Comparison of ENCODE assay signal across 8 cellular contexts in genomic region chr12:14773685-14774073, GRCh38. TPM values are rescaled to one million over a fixed set of nuclear protein-coding genes. Genes with fewer than 3 reads are reported as not detected.
DNase-seq lines count a peak whose midpoint lies in the region; ATAC-seq and TF ChIP-seq lines count a peak whose summit lies in the region.

No MANE protein-coding gene starts in this region.

- H3K4me3 ChIP-seq in GM12865 (ENCODE audit: low read depth, low read length), result peak overlapping the region; percentile 78
- H3K4me3 ChIP-seq in MG63, result peak overlapping the region; percentile 63
- peak overlapping the region; percentile 66 for H3K4me3 ChIP-seq in neuron (ENCODE audit: low read length)
- no peak overlapping the region for H3K4me3 ChIP-seq in WERI-Rb-1 (ENCODE audit: low read depth, low read length)

- H3K36me3 ChIP-seq in MG63 (no peaks in the 10 kb centered on the region), neuron (ENCODE audit: insufficient read depth, low read length) (no peaks in the 10 kb centered on the region), WERI-Rb-1 (peaks cover 2% of the 10 kb centered on the region)

- peak; percentile 10 for ATAC-seq in GM21619 (IDR thresholded peaks at IDR 0.05; ENCODE audit: unreplicated experiment)

- no peak for TF ChIP-seq CTCF in GM12865 (IDR thresholded peaks at IDR 0.05; ENCODE audit: insufficient read depth, low read depth, low read length, missing control alignments)
- no peak for TF ChIP-seq CTCF in WERI-Rb-1 (IDR thresholded peaks at IDR 0.05; ENCODE audit: low read depth, low read length)

- H3K4me1 ChIP-seq in neuron (ENCODE audit: insufficient read depth, low read length), result peaks cover 11% of the 10 kb centered on the region

- no peak overlapping the region for H3K27ac ChIP-seq in WERI-Rb-1

- H3K9me3 ChIP-seq in MG63 (no peaks in the 10 kb centered on the region), neuron (ENCODE audit: low read length) (peaks cover 9% of the 10 kb centered on the region), WERI-Rb-1 (ENCODE audit: severe bottlenecking) (no peaks in the 10 kb centered on the region)

- H3K27me3 ChIP-seq in MG63 (no peaks in the 10 kb centered on the region), neuron (ENCODE audit: insufficient read depth, low read length) (no peaks in the 10 kb centered on the region), WERI-Rb-1 (ENCODE audit: insufficient read depth, low read depth, severe bottlenecking) (no peaks in the 10 kb centered on the region)

- no peak for DNase-seq in GM12865 (ENCODE audit: low read depth)
- DNase-seq in MG63, result no peak
- peak; percentile 45 for DNase-seq in effector CD8-positive, alpha-beta T cell (lab: John Stamatoyannopoulos, UW)
- no peak for DNase-seq in NCI-H446 treated with DMSO at 0.1 percent for 48 hours (lab: John Stamatoyannopoulos, UW)
- no peak for DNase-seq in WERI-Rb-1
- no peak for DNase-seq in pons (ENCODE audit: low spot score)

- peak overlapping the region; percentile 65 for H2AFZ ChIP-seq in neuron (ENCODE audit: low read depth, low read length)

RNA-seq across cellular contexts. Expression of gene WBP11, which starts 29.6 kb away (rescaled TPM):
- total RNA-seq in MG63 (2014; rRNA removed; shearing (Covaris generic); ENCODE audit: low replicate concordance), result 9.0 and 12.8 TPM in 2 replicates

RNA-seq across cellular contexts. Expression of gene C12orf60, which starts 29.8 kb away (rescaled TPM):
- total RNA-seq in MG63 (2014; rRNA removed; shearing (Covaris generic); ENCODE audit: low replicate concordance), result 0.42 and 2.2 TPM in 2 replicates

RNA-seq across cellular contexts. Expression of gene SMCO3, which starts 40.3 kb away (rescaled TPM):
- total RNA-seq in MG63 (2014; rRNA removed; shearing (Covaris generic); ENCODE audit: low replicate concordance), result not detected in 2 replicates
